Comparison of ENCODE assay signal across 27 cellular contexts in genomic region chr3:95626107-95626506, GRCh38.
"Had no signal": no experiment of that assay in that cellular context is flagged by ENCODE, and none has a peak within 500 bp of the region (broad histone marks: within the 10 kb centered on the region; RNA-seq: fewer than 3 reads in every experiment).

No MANE protein-coding gene starts in this region.

- H3K27me3 ChIP-seq: stomach, suprapubic skin, testis, thyroid gland, tibial artery, tibial nerve, transverse colon, upper lobe of left lung, upper lobe of right lung, uterus, vagina had no signal

- FAIRE-seq: urothelium cell line had no signal

- H3K36me3 ChIP-seq: stomach, suprapubic skin, thoracic aorta, thyroid gland, tibial artery, tibial nerve, transverse colon, upper lobe of left lung, upper lobe of right lung, uterus, vagina had no signal

- ATAC-seq: stimulated activated effector memory CD8-positive, alpha-beta T cell treated with anti-CD3 and anti-CD28 coated beads, Interleukin-12 subunit alpha, Interleukin-12 subunit beta, amount 100 ng/mL, for 72 hours; stimulated activated memory B cell treated with anti-CD40 and anti-IgM and Interleukin-4, amounts not matched to agents 10 μg/mL and 1 μg/mL and 100 μg/mL, for 72 hours; stimulated activated naive B cell treated with anti-CD40 and anti-IgM and Interleukin-4, amounts not matched to agents 10 μg/mL and 1 μg/mL and 100 μg/mL, for 72 hours; stimulated activated naive CD8-positive, alpha-beta T cell treated with anti-CD3 and anti-CD28 coated beads, Interleukin-15, amount 100 ng/mL, for 72 hours; stimulated activated naive CD8-positive, alpha-beta T cell treated with anti-CD3 and anti-CD28 coated beads, Interleukin-15, Interleukin-2, amounts not matched to agents 100 U/mL and 50 U/mL, for 24 hours; upper lobe of right lung had no signal

- H3K4me3 ChIP-seq: stomach, suprapubic skin, testis, thoracic aorta, thyroid gland, tibial artery, tibial nerve, transverse colon, upper lobe of left lung, upper lobe of right lung, uterus, vagina had no signal

- H3K4me1 ChIP-seq: stomach, suprapubic skin, testis, thyroid gland, tibial artery, tibial nerve, transverse colon, upper lobe of left lung, upper lobe of right lung, uterus, vagina had no signal

- H3K9me3 ChIP-seq: stomach, suprapubic skin, testis, thoracic aorta, thyroid gland, tibial artery, tibial nerve, transverse colon, upper lobe of left lung, upper lobe of right lung, uterus, vagina had no signal

- DNase-seq: stimulated activated CD4-positive, alpha-beta T cell treated with anti-CD3 and anti-CD28 coated beads, Interleukin-2, amount 100 ng/mL, for 48 hours; stimulated activated CD4-positive, alpha-beta T cell treated with anti-CD3 and anti-CD28 coated beads, Interleukin-4, amount 100 ng/mL, for 1 hour; stimulated activated CD4-positive, alpha-beta T cell treated with anti-CD3 and anti-CD28 coated beads, Interleukin-4, amount 100 ng/mL, for 24 hours; stimulated activated CD4-positive, alpha-beta T cell treated with anti-CD3 and anti-CD28 coated beads, Interleukin-4, amount 100 ng/mL, for 4 hours; stimulated activated CD8-positive, alpha-beta memory T cell treated with anti-CD3 and anti-CD28 coated beads, Interleukin-4, amount 100 ng/mL, for 48 hours; stimulated activated naive B cell treated with anti-CD40 and anti-IgM and Interleukin-4, amounts not matched to agents 10 μg/mL and 1 μg/mL and 100 μg/mL, for 72 hours; stimulated activated naive CD4-positive, alpha-beta T cell; stimulated activated naive CD4-positive, alpha-beta T cell treated with Interleukin-2 at 50 U/mL for 16 hours; stimulated activated naive CD8-positive, alpha-beta T cell treated with anti-CD3 and anti-CD28 coated beads, Interleukin-15, amount 100 ng/mL, for 72 hours; stimulated activated naive CD8-positive, alpha-beta T cell treated with anti-CD3 and anti-CD28 coated beads, Interleukin-15, Interleukin-2, amounts not matched to agents 100 U/mL and 50 U/mL, for 24 hours; stomach; substantia nigra; testis; thyroid gland; tibial artery; transverse colon; trophoblast cell; upper lobe of left lung; upper lobe of right lung; uterus had no signal

- H3K27ac ChIP-seq: stomach, suprapubic skin, testis, thoracic aorta, thyroid gland, tibial artery, tibial nerve, transverse colon, upper lobe of left lung, upper lobe of right lung, uterus, vagina had no signal
